In the genomic region with DNA sequence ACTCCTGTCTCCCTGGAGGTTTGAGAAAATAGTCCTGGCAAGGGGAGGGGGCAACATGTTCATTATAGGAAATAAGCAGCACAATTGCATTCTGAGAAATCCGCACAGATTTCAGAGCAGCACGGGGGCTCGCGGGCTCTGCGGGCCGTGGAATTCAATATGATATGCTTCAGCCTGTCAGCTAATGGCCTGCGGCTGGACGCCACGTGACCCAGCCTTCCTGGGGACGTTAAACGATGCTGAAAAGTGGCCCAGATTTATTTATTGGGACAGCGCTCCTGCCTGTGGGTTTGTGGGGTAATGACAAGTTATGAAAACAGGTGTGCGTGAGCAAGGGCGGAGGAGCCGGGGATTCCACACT, we compare ENCODE assay signal across 25 cellular contexts.
A peak's percentile ranks its signal among the peaks of the same experiment; 100 is the strongest.
DNase-seq lines count a peak whose midpoint lies in the region; ATAC-seq, FAIRE-seq and TF ChIP-seq lines count a peak whose summit lies in the region.
"Had no signal": no experiment of that assay in that cellular context is flagged by ENCODE, and none has a peak within 500 bp of the region (broad histone marks: within the 10 kb centered on the region; RNA-seq: fewer than 3 reads in every experiment).

No MANE protein-coding gene starts in this region.

- no peak for TF ChIP-seq POLR2A in stomach (IDR thresholded peaks at IDR 0.05)

- H3K9me3 ChIP-seq in left ventricle myocardium inferior (replicated peaks) (peaks cover 14% of the 10 kb centered on the region), small intestine (ENCODE audit: control insufficient read depth, low read depth) (no peaks in the 10 kb centered on the region), stomach (peaks cover 0 to 6% (median 6%) of the 10 kb centered on the region in 4 donors)
- H3K9me3 ChIP-seq: body of pancreas, Caco-2, prostate gland, vagina had no signal

- H3K4me3 Mint-ChIP-seq in natural killer cell treated with Interleukin-12 subunit alpha and Interleukin-12 subunit beta and Interleukin-15 and Interleukin-18, amount 100 ng/mL, for 72 hours = no peak overlapping the region
- H3K4me3 Mint-ChIP-seq: activated T-cell treated with anti-CD3 and anti-CD28 coated beads, Interleukin-2, amount 50 U/mL, for 4 hours; stimulated activated naive B cell treated with anti-CD40 and anti-IgM and Interleukin-4, amounts not matched to agents 10 μg/mL and 1 μg/mL and 100 μg/mL, for 72 hours had no signal

- H3K36me3 Mint-ChIP-seq in natural killer cell treated with Interleukin-12 subunit alpha and Interleukin-12 subunit beta and Interleukin-15 and Interleukin-18, amount 100 ng/mL, for 72 hours = peaks cover 6% of the 10 kb centered on the region

- intact Hi-C loops in Right ventricle myocardium superior (cut with DNase I) (no loop called here), left ventricle myocardium inferior (cut with micrococcal nuclease) (no loop called here), stomach (cut with DNase I; ENCODE audit: low total_unique reads) (no loop called here)

- no peaks in the 10 kb centered on the region for H3K4me1 Mint-ChIP-seq in natural killer cell treated with Interleukin-12 subunit alpha and Interleukin-12 subunit beta and Interleukin-15 and Interleukin-18, amount 100 ng/mL, for 72 hours (ENCODE audit: low read depth in 2 of 2)

- ATAC-seq in Right ventricle myocardium superior (ENCODE audit: poor library complexity) = peak; percentile 49
- no peak for ATAC-seq in natural killer cell treated with Interleukin-12 subunit alpha and Interleukin-12 subunit beta and Interleukin-15 and Interleukin-18, amount 100 ng/mL, for 72 hours
- ATAC-seq: body of pancreas; SK-N-SH treated with all-trans-retinoic acid at 6 μM for 48 hours; stimulated activated naive B cell treated with anti-CD40 and anti-IgM and Interleukin-4, amounts not matched to agents 10 μg/mL and 1 μg/mL and 100 μg/mL, for 72 hours had no signal

- H3K27ac ChIP-seq in left ventricle myocardium inferior (replicated peaks) (no peak overlapping the region), small intestine (ENCODE audit: low read depth in 1 of 2, low read length in 1 of 2) (no peak overlapping the region), stomach (no peak overlapping the region)
- H3K27ac ChIP-seq: BLaER1 treated with 17β-estradiol and CSF1 and Interleukin-3, amounts not matched to agents 10 nM and 100 nM; body of pancreas; esophagus muscularis mucosa; prostate gland; spleen; vagina had no signal

- FAIRE-seq in small intestine (lab: Jason Lieb, UNC) = no peak
- FAIRE-seq in HTR-8/SVneo (lab: Jason Lieb, UNC) = no peak

- peaks cover 10 to 18% of the 10 kb centered on the region in 2 donors for H3K27me3 Mint-ChIP-seq in natural killer cell treated with Interleukin-12 subunit alpha and Interleukin-12 subunit beta and Interleukin-15 and Interleukin-18, amount 100 ng/mL, for 72 hours

- TF ChIP-seq EP300 in stomach (IDR thresholded peaks at IDR 0.05) = no peak

- peaks cover 3% of the 10 kb centered on the region for H3K9me3 Mint-ChIP-seq in natural killer cell treated with Interleukin-12 subunit alpha and Interleukin-12 subunit beta and Interleukin-15 and Interleukin-18, amount 100 ng/mL, for 72 hours

- H3K4me3 ChIP-seq in left ventricle myocardium inferior (no peak overlapping the region), small intestine (ENCODE audit: low read depth in 1 of 2, low read length in 2 of 2) (no peak overlapping the region), stomach (no peak overlapping the region)
- H3K4me3 ChIP-seq: BLaER1 treated with 17β-estradiol and CSF1 and Interleukin-3, amounts not matched to agents 10 nM and 100 nM; body of pancreas; esophagus muscularis mucosa; lung; prostate gland; spleen; vagina had no signal

- DNase-seq in Right ventricle myocardium superior = no peak
- no peak for DNase-seq in left ventricle myocardium inferior
- peak; percentile 64 for DNase-seq in cerebellar cortex (ENCODE audit: low spot score)
- DNase-seq in myocyte (ENCODE audit: low read depth) = peak; percentile 23
- DNase-seq in small intestine = no peak
- no peak for DNase-seq in natural killer cell treated with Interleukin-12 subunit alpha and Interleukin-12 subunit beta and Interleukin-15 and Interleukin-18, amount 100 ng/mL, for 72 hours (ENCODE audit: low spot score)
- DNase-seq in HTR-8/SVneo (ENCODE audit: insufficient read length, low spot score) = no peak
- DNase-seq in stomach = no peak
- DNase-seq: activated CD4-positive, alpha-beta T cell treated with anti-CD3 and anti-CD28 coated beads for 48 hours; activated T-cell treated with anti-CD3 and anti-CD28 coated beads, Interleukin-2, amount 50 U/mL, for 4 hours; Caco-2; DMS79 treated with DMSO at 0.1 percent for 48 hours; GOT3; islet precursor cell; Karpas-422; stimulated activated CD4-positive, alpha-beta T cell treated with anti-CD3 and anti-CD28 coated beads, Interleukin-4, amount 100 ng/mL, for 1 hour; stimulated activated naive B cell treated with anti-CD40 and anti-IgM and Interleukin-4, amounts not matched to agents 10 μg/mL and 1 μg/mL and 100 μg/mL, for 72 hours had no signal

- H3K27me3 ChIP-seq in left ventricle myocardium inferior (ENCODE audit: low read depth) = no peaks in the 10 kb centered on the region
- H3K27me3 ChIP-seq in small intestine (ENCODE audit: control insufficient read depth in 2 of 2, insufficient read depth in 2 of 2, low read length in 2 of 2) = no peaks in the 10 kb centered on the region
- H3K27me3 ChIP-seq in stomach = no peaks in the 10 kb centered on the region
- H3K27me3 ChIP-seq: BLaER1 treated with 17β-estradiol and CSF1 and Interleukin-3, amounts not matched to agents 10 nM and 100 nM; body of pancreas; esophagus muscularis mucosa; spleen; vagina had no signal

- H3K36me3 ChIP-seq in left ventricle myocardium inferior (no peaks in the 10 kb centered on the region), small intestine (ENCODE audit: control insufficient read depth in 2 of 2, insufficient read depth in 2 of 2, low read length in 2 of 2) (no peaks in the 10 kb centered on the region), stomach (no peaks in the 10 kb centered on the region)
- H3K36me3 ChIP-seq: BLaER1 treated with 17β-estradiol and CSF1 and Interleukin-3, amounts not matched to agents 10 nM and 100 nM; esophagus muscularis mucosa; prostate gland; spleen; vagina had no signal

- WGBS in small intestine, 3 donors = 67 to 86% (median 75%) methylated on average over 15 of the region's 15 CpGs
- 59 to 70% (median 66%) methylated on average over 15 of the region's 15 CpGs for WGBS in stomach, 5 donors

- TF ChIP-seq CTCF in left ventricle myocardium inferior (IDR thresholded peaks at IDR 0.05; ENCODE audit: borderline replicate concordance) (no peak), stomach (IDR thresholded peaks at IDR 0.05) (no peak)

- no peak overlapping the region for H3K27ac Mint-ChIP-seq in natural killer cell treated with Interleukin-12 subunit alpha and Interleukin-12 subunit beta and Interleukin-15 and Interleukin-18, amount 100 ng/mL, for 72 hours
- H3K27ac Mint-ChIP-seq: stimulated activated naive B cell treated with anti-CD40 and anti-IgM and Interleukin-4, amounts not matched to agents 10 μg/mL and 1 μg/mL and 100 μg/mL, for 72 hours had no signal

- H3K4me1 ChIP-seq in left ventricle myocardium inferior (no peaks in the 10 kb centered on the region), small intestine (ENCODE audit: control insufficient read depth in 2 of 2, insufficient read depth in 1 of 2, low read depth in 1 of 2, low read length in 1 of 2) (no peaks in the 10 kb centered on the region), stomach (no peaks in the 10 kb centered on the region)
- H3K4me1 ChIP-seq: BLaER1 treated with 17β-estradiol and CSF1 and Interleukin-3, amounts not matched to agents 10 nM and 100 nM; body of pancreas; Caco-2; prostate gland; spleen; vagina had no signal

Comparison
In these comparisons a context has a peak if more than half of its experiments do, and no peak if none do; other contexts are left out.
1. DNase-seq: peak in cerebellar cortex (single experiment) and myocyte (single experiment); none in Right ventricle myocardium superior (single experiment), left ventricle myocardium inferior (single experiment), small intestine (single experiment), natural killer cell treated with Interleukin-12 subunit alpha and Interleukin-12 subunit beta and Interleukin-15 and Interleukin-18, amount 100 ng/mL, for 72 hours (single experiment), HTR-8/SVneo (single experiment) and stomach (single experiment).